Comparison of ENCODE assay signal across 8 cellular contexts in the genomic region with DNA sequence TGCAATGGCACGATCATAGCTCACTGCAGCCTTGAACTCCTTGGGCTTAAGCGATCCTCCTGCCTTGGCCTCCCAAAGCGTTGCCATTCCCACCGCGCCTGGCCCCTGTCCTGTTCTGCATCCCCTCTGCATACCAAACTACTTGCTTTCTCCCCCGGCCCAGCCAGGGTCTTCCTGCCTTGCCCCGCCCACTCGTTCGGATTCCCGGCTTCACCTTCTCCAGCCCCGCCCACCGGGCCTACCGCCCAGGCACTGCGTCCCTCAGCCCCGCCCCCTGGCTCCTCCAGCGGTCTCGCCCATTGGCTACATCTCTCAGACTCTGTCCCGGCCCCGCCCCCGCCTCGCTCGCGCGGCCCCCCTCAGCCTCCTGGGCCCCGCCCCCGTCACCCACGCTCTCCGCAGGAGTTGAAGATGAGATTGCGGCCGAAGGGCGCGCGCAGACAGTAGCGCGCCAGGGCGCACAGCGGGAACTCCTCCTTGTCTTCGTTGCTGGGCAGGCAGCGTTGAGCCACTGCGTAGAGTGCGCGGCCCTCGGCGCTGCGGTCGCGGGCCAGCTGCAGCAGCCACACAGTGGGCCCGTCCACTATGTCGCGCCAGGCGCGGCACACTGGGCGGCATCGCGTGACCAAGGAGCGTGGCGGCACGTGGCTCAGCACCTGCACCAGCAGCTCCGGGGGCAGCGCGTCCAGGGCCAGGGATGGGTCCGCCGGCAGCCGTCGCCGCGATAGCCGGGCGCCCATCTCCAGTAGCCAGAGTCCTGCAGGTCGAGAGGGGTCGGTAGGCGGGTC. TPM values are rescaled to one million over a fixed set of nuclear protein-coding genes. Genes with fewer than 3 reads are reported as not detected.
A peak's percentile ranks its signal among the peaks of the same experiment; 100 is the strongest.
DNase-seq lines count a peak whose midpoint lies in the region; TF ChIP-seq lines count a peak whose summit lies in the region.

No MANE protein-coding gene starts in this region.

- H3K36me3 Mint-ChIP-seq in mesothelial cell of epicardium, result peaks cover 40% of the 10 kb centered on the region

- H3K27me3 Mint-ChIP-seq in mesothelial cell of epicardium (ENCODE audit: low read depth), result no peaks in the 10 kb centered on the region

- H3K27ac Mint-ChIP-seq in mesothelial cell of epicardium, result peak overlapping the region; percentile 47

- H3K4me3 Mint-ChIP-seq in mesothelial cell of epicardium, result peak overlapping the region; percentile 62

- H3K4me1 Mint-ChIP-seq in mesothelial cell of epicardium, result peaks cover 13% of the 10 kb centered on the region

- in situ Hi-C loops in G401 (cut with HindIII; ENCODE audit: low sequenced_read_pairs), result no loop called here

- H3K4me3 ChIP-seq in epithelial cell of esophagus (ENCODE audit: low read length), result peak overlapping the region; percentile 12

- no peaks in the 10 kb centered on the region for H3K9me3 Mint-ChIP-seq in mesothelial cell of epicardium

- DNase-seq in G401 (ENCODE audit: low spot score) (peak; percentile 88), NCI-H2227 (lab: John Stamatoyannopoulos, UW; ENCODE audit: unreplicated experiment) (peak; percentile 92), activated T-cell treated with anti-CD3 and anti-CD28 coated beads for 24 hours (ENCODE audit: low read depth) (peak; percentile 79), epithelial cell of esophagus (ENCODE audit: low read depth) (peak; percentile 81), mesothelial cell of epicardium (ENCODE audit: low spot score in 2 of 2, unreplicated experiment in 2 of 2) (peak; percentile 90 to 93), NCI-H510A (lab: John Stamatoyannopoulos, UW) (no peak), NCI-H446 treated with DMSO at 0.1 percent for 48 hours (lab: John Stamatoyannopoulos, UW) (no peak)
- DNase-seq in stimulated activated CD8-positive, alpha-beta memory T cell treated with anti-CD3 and anti-CD28 coated beads, Interleukin-12 subunit alpha, Interleukin-12 subunit beta, amount 100 ng/mL, for 24 hours (ENCODE audit: extremely low read depth), result peak; percentile 72

- TF ChIP-seq CTCF in epithelial cell of esophagus (IDR thresholded peaks at IDR 0.05; ENCODE audit: insufficient read depth, low read depth, low read length, missing control alignments) (no peak), mesothelial cell of epicardium (IDR thresholded peaks at IDR 0.05; ENCODE audit: unreplicated experiment) (no peak)

RNA-seq across cellular contexts. Expression of gene MRPS12, which starts 19.0 kb away (rescaled TPM):
- 105 and 161 TPM in 2 replicates for total RNA-seq in G401 (2014; rRNA removed; shearing (Covaris generic))
- total RNA-seq in mesothelial cell of epicardium, result 22.3 to 24.3 TPM (median 23.5 TPM) in 3 replicates

RNA-seq across cellular contexts. Expression of gene SARS2, which starts 19.2 kb away (rescaled TPM):
- total RNA-seq in G401 (2014; rRNA removed; shearing (Covaris generic)), result 34.2 and 43.0 TPM in 2 replicates
- 59.0 to 70.7 TPM (median 61.3 TPM) in 3 replicates for total RNA-seq in mesothelial cell of epicardium

RNA-seq across cellular contexts. Expression of gene FBXO17, which starts 25.8 kb away (rescaled TPM):
- total RNA-seq in G401 (2014; rRNA removed; shearing (Covaris generic)), result 47.4 and 91.4 TPM in 2 replicates
- 72.7 to 77.3 TPM (median 72.8 TPM) in 3 replicates for total RNA-seq in mesothelial cell of epicardium

RNA-seq across cellular contexts. Expression of gene CCER2, which starts 37.8 kb away (rescaled TPM):
- total RNA-seq in G401 (2014; rRNA removed; shearing (Covaris generic)), result not detected in 2 replicates
- total RNA-seq in mesothelial cell of epicardium, result 1.8 to 2.2 TPM (median 2.0 TPM) in 3 replicates

RNA-seq across cellular contexts. Expression of gene NFKBIB, which starts 50.0 kb away (rescaled TPM):
- 48.1 and 63.2 TPM in 2 replicates for total RNA-seq in G401 (2014; rRNA removed; shearing (Covaris generic))
- 13.4 to 13.9 TPM (median 13.5 TPM) in 3 replicates for total RNA-seq in mesothelial cell of epicardium

Comparison
In these comparisons a context has a peak if more than half of its experiments do, and no peak if none do; other contexts are left out.
1. DNase-seq: peak in G401 (single experiment), NCI-H2227 (single experiment), activated T-cell treated with anti-CD3 and anti-CD28 coated beads for 24 hours (single experiment), epithelial cell of esophagus (single experiment), mesothelial cell of epicardium (2 of 2) and stimulated activated CD8-positive, alpha-beta memory T cell treated with anti-CD3 and anti-CD28 coated beads, Interleukin-12 subunit alpha, Interleukin-12 subunit beta, amount 100 ng/mL, for 24 hours (single experiment); none in NCI-H510A (single experiment) and NCI-H446 treated with DMSO at 0.1 percent for 48 hours (single experiment).